Comparison of ENCODE assay signal across 1 cellular context in genomic region chr19:10087296-10088061, GRCh38.
TF ChIP-seq lines count a peak whose summit lies in the region.

No MANE protein-coding gene starts in this region.

TF ChIP-seq in WTC11, 78 proteins besides CTCF, POLR2A, EP300 and RAD21 (continued from another document):
- no peak for TF ChIP-seq PREB (CRISPR knock-in tag; IDR thresholded peaks at IDR 0.05; ENCODE audit: borderline replicate concordance)
- TF ChIP-seq IRF1 (CRISPR knock-in tag; IDR thresholded peaks at IDR 0.05), result no peak
- TF ChIP-seq OVOL2 (CRISPR knock-in tag; IDR thresholded peaks at IDR 0.05; ENCODE audit: borderline replicate concordance), result no peak
- TF ChIP-seq ZNF425 (CRISPR knock-in tag; conservative IDR thresholded peaks at IDR 0.05), result no peak
